In the genomic region with DNA sequence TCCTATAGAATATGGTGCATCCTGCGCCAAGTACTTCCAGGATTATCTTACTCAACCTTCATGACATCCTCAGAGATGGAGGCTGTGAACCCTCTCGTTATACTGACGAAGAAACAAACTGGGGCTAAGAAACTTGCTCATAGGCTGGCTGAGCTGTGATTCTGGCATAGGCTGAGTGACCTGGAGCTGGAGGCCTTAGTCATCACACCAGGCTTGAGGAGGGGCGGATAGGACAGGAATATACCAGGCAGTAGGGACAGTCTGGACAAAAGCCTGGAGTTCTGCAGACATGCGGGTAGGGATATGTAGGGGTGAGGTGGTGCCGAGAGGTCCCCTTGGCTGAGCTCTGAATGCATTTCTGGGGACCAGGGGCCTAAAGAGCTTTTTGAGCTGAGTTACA, we compare ENCODE assay signal across 12 cellular contexts. TPM values are rescaled to one million over a fixed set of nuclear protein-coding genes. Genes with fewer than 3 reads are reported as not detected.
DNase-seq lines count a peak whose midpoint lies in the region; ATAC-seq, FAIRE-seq and TF ChIP-seq lines count a peak whose summit lies in the region.
"Had no signal": no experiment of that assay in that cellular context is flagged by ENCODE, and none has a peak within 500 bp of the region (broad histone marks: within the 10 kb centered on the region; RNA-seq: fewer than 3 reads in every experiment).

No MANE protein-coding gene starts in this region.

- no peak for TF ChIP-seq RAD21 in IMR-90 (IDR thresholded peaks at IDR 0.05; ENCODE audit: low read length)

- no peak overlapping the region for H2BK20ac ChIP-seq in IMR-90 (ENCODE audit: low read depth, low read length)

- H3K4me3 Mint-ChIP-seq in CD8-positive, alpha-beta memory T cell, result peak overlapping the region in 5 of 7 donors; percentile 3 to 82 (median 61)
- no peak overlapping the region for H3K4me3 Mint-ChIP-seq in astrocyte (ENCODE audit: unreplicated experiment)
- no peak overlapping the region for H3K4me3 Mint-ChIP-seq in memory B cell

- in situ Hi-C loops in IMR-90 (cut with MboI; ENCODE audit: low sequenced_read_pairs), result no loop called here

- no peak overlapping the region for H2AK9ac ChIP-seq in IMR-90 (replicated peaks; ENCODE audit: low read depth, low read length, poor library complexity)

- H3K27me3 Mint-ChIP-seq in CD8-positive, alpha-beta memory T cell, result no peaks in the 10 kb centered on the region
- H3K27me3 Mint-ChIP-seq in astrocyte (ENCODE audit: low read depth, unreplicated experiment) (peaks cover 4% of the 10 kb centered on the region), memory B cell (no peaks in the 10 kb centered on the region)

- no peak overlapping the region for H2BK15ac ChIP-seq in IMR-90 (ENCODE audit: low read depth, low read length)

- POLR2A ChIA-PET in CD8-positive, alpha-beta memory T cell (lab: Charles Lee), result interaction anchor here (1.3 to 1.7 kb wide), 2 partner anchors 19 to 24 kb away, joined by 5 to 20 read pairs; a partner anchor contains a TSS
- POLR2A ChIA-PET in IMR-90 (lab: Charles Lee; ENCODE audit: unreplicated experiment), result no interaction called here

- no peaks in the 10 kb centered on the region for H3K9me3 ChIP-seq in CD8-positive, alpha-beta memory T cell (ENCODE audit: low read length)
- H3K9me3 ChIP-seq in IMR-90 (ENCODE audit: control insufficient read depth, insufficient read depth, low read length) (no peaks in the 10 kb centered on the region), astrocyte (ENCODE audit: insufficient read depth, low read depth, low read length) (no peaks in the 10 kb centered on the region), colonic mucosa (no peaks in the 10 kb centered on the region)
- H3K9me3 ChIP-seq: Peyer's patch, tibial nerve had no signal

- no peaks in the 10 kb centered on the region for H3K36me3 ChIP-seq in CD8-positive, alpha-beta memory T cell (ENCODE audit: insufficient read depth, low read length)
- H3K36me3 ChIP-seq in IMR-90 (ENCODE audit: control insufficient read depth, insufficient read depth, low read length), result peaks cover 4% of the 10 kb centered on the region; the same call in 1 of the 2 replicates
- H3K36me3 ChIP-seq in astrocyte (ENCODE audit: insufficient read depth, low read length), result no peaks in the 10 kb centered on the region
- no peaks in the 10 kb centered on the region for H3K36me3 ChIP-seq in colonic mucosa
- H3K36me3 ChIP-seq: Peyer's patch had no signal

- dilution Hi-C loops in IMR-90 (cut with HindIII; ENCODE audit: low sequenced_read_pairs, unreplicated experiment), result no loop called here

- CTCF ChIA-PET in CD8-positive, alpha-beta memory T cell (lab: Charles Lee), result interaction anchor here (6.9 to 11.1 kb wide), 3 partner anchors 13 to 25 kb away, joined by 60 to 293 read pairs (median 176); a partner anchor contains a TSS
- CTCF ChIA-PET in IMR-90 (lab: Yijun Ruan, JAX), result interaction anchor here (0.6 kb wide), 1 partner anchor 45 kb away, joined by 3 read pairs; no protein-coding TSS in a partner anchor

- H4K8ac ChIP-seq in IMR-90 (ENCODE audit: low read depth in 2 of 2, low read length in 2 of 2), result no peak overlapping the region

- H2AFZ ChIP-seq in IMR-90 (replicated peaks; ENCODE audit: low read length, poor library complexity) (no peak overlapping the region), astrocyte (ENCODE audit: low read depth, low read length) (no peak overlapping the region)

- H3K27me3 ChIP-seq in CD8-positive, alpha-beta memory T cell (ENCODE audit: insufficient read depth, low read length, poor library complexity, severe bottlenecking), result no peaks in the 10 kb centered on the region
- H3K27me3 ChIP-seq in IMR-90 (ENCODE audit: control insufficient read depth, insufficient read depth, low read length) (no peaks in the 10 kb centered on the region), astrocyte (ENCODE audit: insufficient read depth, low read length) (peaks cover 3% of the 10 kb centered on the region), colonic mucosa (no peaks in the 10 kb centered on the region)
- H3K27me3 ChIP-seq: Peyer's patch, tibial nerve had no signal

- BruUV-seq in IMR-90 (replicated peaks; lab: Mats Ljungman, UMichigan), result no TSS peak

- no peaks in the 10 kb centered on the region for H3K79me1 ChIP-seq in IMR-90 (ENCODE audit: low read depth in 1 of 2, low read length in 2 of 2)

- TF ChIP-seq POLR2A in IMR-90 (IDR thresholded peaks at IDR 0.05; ENCODE audit: low read depth, low read length), result no peak

- ATAC-seq in IMR-90 (ENCODE audit: low read depth) (no peak; the same call in 1 of the 2 replicates), memory B cell (ENCODE audit: low read depth) (no peak), GM21360 (IDR thresholded peaks at IDR 0.05; ENCODE audit: unreplicated experiment) (no peak), GM18870 (IDR thresholded peaks at IDR 0.05; ENCODE audit: unreplicated experiment) (no peak)

- FAIRE-seq in astrocyte (lab: Jason Lieb, UNC), result no peak

- no peaks in the 10 kb centered on the region for H3K9me3 Mint-ChIP-seq in CD8-positive, alpha-beta memory T cell
- H3K9me3 Mint-ChIP-seq in astrocyte (ENCODE audit: unreplicated experiment) (no peaks in the 10 kb centered on the region), memory B cell (no peaks in the 10 kb centered on the region)

- H3K4me1 ChIP-seq in CD8-positive, alpha-beta memory T cell (ENCODE audit: insufficient read depth, low read length), result peaks cover 62% of the 10 kb centered on the region
- H3K4me1 ChIP-seq in IMR-90 (ENCODE audit: control insufficient read depth, insufficient read depth, low read length) (no peaks in the 10 kb centered on the region; the same call in 1 of the 2 replicates), astrocyte (ENCODE audit: insufficient read depth, low read length) (no peaks in the 10 kb centered on the region), colonic mucosa (peaks cover 2% of the 10 kb centered on the region)

- H3K56ac ChIP-seq in IMR-90 (ENCODE audit: extremely low read depth, insufficient read depth, low read length), result no peak overlapping the region

- no peak overlapping the region for H3K4me3 ChIP-seq in CD8-positive, alpha-beta memory T cell (ENCODE audit: low read length)
- H3K4me3 ChIP-seq in IMR-90 (ENCODE audit: insufficient read depth, low read depth, low read length) (no peak overlapping the region), astrocyte (ENCODE audit: insufficient read depth, low read depth, low read length) (no peak overlapping the region), colonic mucosa (no peak overlapping the region)
- H3K4me3 ChIP-seq: coronary artery, Peyer's patch, tibial nerve had no signal

- peak overlapping the region in 7 of 8 donors; percentile 73 to 98 (median 91) for H3K27ac Mint-ChIP-seq in CD8-positive, alpha-beta memory T cell
- H3K27ac Mint-ChIP-seq in astrocyte (ENCODE audit: unreplicated experiment) (peak overlapping the region; percentile 19), memory B cell (peak overlapping the region; percentile 19)

- no peak overlapping the region for H3K14ac ChIP-seq in IMR-90 (replicated peaks; ENCODE audit: low read depth, low read length)

- 0 out of 2 replicates have a peak, but pooled peaks cover 3% of the 10 kb centered on the region for H3K9me1 ChIP-seq in IMR-90 (ENCODE audit: insufficient read depth, low read length)

- H4K20me1 ChIP-seq in IMR-90 (ENCODE audit: insufficient read depth, low read length) (no peaks in the 10 kb centered on the region), astrocyte (ENCODE audit: insufficient read depth, low read length) (no peaks in the 10 kb centered on the region)

- DNase-seq in CD8-positive, alpha-beta memory T cell, result no peak
- peak; percentile 24 for DNase-seq in IMR-90
- DNase-seq in astrocyte (ENCODE audit: low read depth), result no peak
- no peak for DNase-seq in memory B cell (ENCODE audit: low spot score in 2 of 2)
- no peak for DNase-seq in NCI-H1048 (lab: John Stamatoyannopoulos, UW)
- no peak for DNase-seq in colonic mucosa
- DNase-seq: activated effector memory CD4-positive, alpha-beta T cell treated with Interleukin-2 at 50 U/mL for 16 hours; Peyer's patch had no signal

- H3K27ac ChIP-seq in CD8-positive, alpha-beta memory T cell (ENCODE audit: low read depth, low read length), result no peak overlapping the region
- no peak overlapping the region for H3K27ac ChIP-seq in IMR-90 (ENCODE audit: insufficient read depth, low read length)
- H3K27ac ChIP-seq in astrocyte (ENCODE audit: low read depth, low read length), result no peak overlapping the region
- no peak overlapping the region for H3K27ac ChIP-seq in colonic mucosa
- H3K27ac ChIP-seq: coronary artery, Peyer's patch, tibial nerve had no signal

- no peaks in the 10 kb centered on the region for H3K79me2 ChIP-seq in astrocyte (ENCODE audit: insufficient read depth, low read length)

- intact Hi-C loops in IMR-90 (cut with micrococcal nuclease) (no loop called here), colonic mucosa (cut with DNase I) (no loop called here)

- peaks cover 48 to 69% (median 59%) of the 10 kb centered on the region in 3 donors for H3K4me1 Mint-ChIP-seq in CD8-positive, alpha-beta memory T cell
- H3K4me1 Mint-ChIP-seq in astrocyte (ENCODE audit: low read depth, unreplicated experiment) (peaks cover 12% of the 10 kb centered on the region), memory B cell (peaks cover 9% of the 10 kb centered on the region)

- no peak overlapping the region for H3K18ac ChIP-seq in IMR-90 (ENCODE audit: low read depth, low read length)

- H2BK120ac ChIP-seq in IMR-90 (ENCODE audit: low read depth, low read length), result no peak overlapping the region

- H4K5ac ChIP-seq in IMR-90 (ENCODE audit: low read depth, low read length), result no peak overlapping the region

- no peak overlapping the region for H3K23ac ChIP-seq in IMR-90 (ENCODE audit: low read depth, low read length)

- no peak overlapping the region for H2BK5ac ChIP-seq in IMR-90 (ENCODE audit: low read depth, low read length, poor library complexity, severe bottlenecking)

- TF ChIP-seq CTCF in IMR-90 (conservative IDR thresholded peaks at IDR 0.05; ENCODE audit: low read depth, low read length) (no peak), astrocyte (IDR thresholded peaks at IDR 0.05; ENCODE audit: insufficient read depth, low read depth, low read length) (no peak), colonic mucosa (IDR thresholded peaks at IDR 0.05) (no peak)

- H4K91ac ChIP-seq in IMR-90 (ENCODE audit: insufficient read depth, low read depth, low read length), result no peak overlapping the region

- 80% methylated on average over 2 of the region's 6 CpGs; no CpG with 5 or more reads in 1 of the 2 experiments for WGBS in IMR-90 (ENCODE audit: extremely low coverage in 2 of 2, insufficient read length in 1 of 2), 2 experiments

- H3K4me2 ChIP-seq in IMR-90 (ENCODE audit: low read depth, low read length), result no peak overlapping the region
- H3K4me2 ChIP-seq in astrocyte (ENCODE audit: low read length), result no peak overlapping the region

- peaks cover 0 to 19% (median 2%) of the 10 kb centered on the region in 3 donors for H3K36me3 Mint-ChIP-seq in CD8-positive, alpha-beta memory T cell
- H3K36me3 Mint-ChIP-seq in astrocyte (ENCODE audit: low read depth, unreplicated experiment) (peaks cover 6% of the 10 kb centered on the region), memory B cell (peaks cover 4% of the 10 kb centered on the region)

- no peak overlapping the region for H3K4ac ChIP-seq in IMR-90 (ENCODE audit: low read depth, low read length)

- H3K9ac ChIP-seq in IMR-90 (ENCODE audit: low read depth, low read length) (no peak overlapping the region), astrocyte (ENCODE audit: low read length) (no peak overlapping the region), colonic mucosa (ENCODE audit: low read depth in 2 of 2, low read length in 2 of 2) (no peak overlapping the region)

- no peak overlapping the region for H2AK5ac ChIP-seq in IMR-90 (ENCODE audit: low read depth, low read length)

RNA-seq across cellular contexts. Expression of a gene that starts 18.1 kb away (rescaled TPM):
- 10 to 100 TPM; 51.8 to 55.0 TPM for total RNA-seq in CD8-positive, alpha-beta memory T cell
- 27.4 TPM for polyA plus RNA-seq in CD8-positive, alpha-beta memory T cell
- total RNA-seq in IMR-90 (2012; rRNA removed) (12.5 and 17.2 TPM in 2 replicates), astrocyte (13.6 and 15.7 TPM in 2 replicates), colonic mucosa (10 to 100 TPM; 23.0 to 28.5 TPM)
- 20.6 and 20.8 TPM in 2 replicates for polyA plus RNA-seq in IMR-90 (2012; rRNA removed)
- 15.0 and 16.7 TPM in 2 replicates for polyA plus RNA-seq in IMR-90 (2012; cell fraction: cytosol; rRNA removed)
- 99.7 and 105 TPM in 2 replicates for polyA plus RNA-seq in IMR-90 (2012; cell fraction: nucleus; rRNA removed; ENCODE audit: low replicate concordance)

RNA-seq across cellular contexts. Expression of a gene that starts 19.8 kb away (rescaled TPM):
- 10 to 100 TPM; 11.5 to 13.0 TPM for total RNA-seq in CD8-positive, alpha-beta memory T cell
- 15.8 TPM for polyA plus RNA-seq in CD8-positive, alpha-beta memory T cell
- 6.8 and 6.9 TPM in 2 replicates for total RNA-seq in IMR-90 (2012; rRNA removed)
- polyA plus RNA-seq in IMR-90 (2012; rRNA removed), result 10.6 and 10.9 TPM in 2 replicates
- 9.5 and 9.9 TPM in 2 replicates for polyA plus RNA-seq in IMR-90 (2012; cell fraction: cytosol; rRNA removed)
- polyA plus RNA-seq in IMR-90 (2012; cell fraction: nucleus; rRNA removed; ENCODE audit: low replicate concordance), result 29.0 and 30.6 TPM in 2 replicates
- 7.2 and 8.0 TPM in 2 replicates for total RNA-seq in astrocyte
- total RNA-seq in colonic mucosa, result 1 to 10 TPM; 2.4 to 2.9 TPM

RNA-seq across cellular contexts. Expression of a gene that starts 24.2 kb away (rescaled TPM):
- 100 to 1,000 TPM; 216 to 222 TPM for total RNA-seq in CD8-positive, alpha-beta memory T cell
- 92.8 TPM for polyA plus RNA-seq in CD8-positive, alpha-beta memory T cell
- total RNA-seq in IMR-90 (2012; rRNA removed) (0.83 and 0.90 TPM in 2 replicates), astrocyte (0.75 and 1.2 TPM in 2 replicates), colonic mucosa (10 to 100 TPM; 17.1 to 19.6 TPM)
- polyA plus RNA-seq in IMR-90 (2012; rRNA removed), result 4.0 and 4.6 TPM in 2 replicates
- 2.3 and 5.7 TPM in 2 replicates for polyA plus RNA-seq in IMR-90 (2012; cell fraction: cytosol; rRNA removed)
- polyA plus RNA-seq in IMR-90 (2012; cell fraction: nucleus; rRNA removed; ENCODE audit: low replicate concordance), result 3.0 and 6.5 TPM in 2 replicates

RNA-seq across cellular contexts. Expression of a gene that starts 29.6 kb away (rescaled TPM):
- total RNA-seq in CD8-positive, alpha-beta memory T cell, result 100 to 1,000 TPM; 153 to 156 TPM
- polyA plus RNA-seq in CD8-positive, alpha-beta memory T cell, result 57.0 TPM
- 48.3 and 57.2 TPM in 2 replicates for total RNA-seq in IMR-90 (2012; rRNA removed)
- 38.3 and 43.8 TPM in 2 replicates for polyA plus RNA-seq in IMR-90 (2012; rRNA removed)
- polyA plus RNA-seq in IMR-90 (2012; cell fraction: cytosol; rRNA removed), result 29.7 and 33.1 TPM in 2 replicates
- 23.5 and 28.3 TPM in 2 replicates for polyA plus RNA-seq in IMR-90 (2012; cell fraction: nucleus; rRNA removed; ENCODE audit: low replicate concordance)
- 21.1 and 23.4 TPM in 2 replicates for total RNA-seq in astrocyte
- total RNA-seq in colonic mucosa, result 10 to 100 TPM; 27.3 to 45.1 TPM

Comparison
In these comparisons a context has a peak if more than half of its experiments do, and no peak if none do; other contexts are left out.
1. H3K27ac Mint-ChIP-seq: peak in every context shown above with its lines; median percentile 91 in CD8-positive, alpha-beta memory T cell; 19 in astrocyte; 19 in memory B cell.
2. H3K4me3 Mint-ChIP-seq: peak in CD8-positive, alpha-beta memory T cell (5 of 7); none in astrocyte (single experiment) and memory B cell (single experiment).
3. RNA of a gene that starts 24.2 kb away (total RNA-seq): 216 to 222 TPM in CD8-positive, alpha-beta memory T cell; 17.1 to 19.6 TPM in colonic mucosa, 0.75 to 1.2 TPM in astrocyte and 0.83 to 0.90 TPM in IMR-90; every median in the first group is over 10 times any median in the second.